ENCODE assay signal across 15 cellular contexts in the genomic region with DNA sequence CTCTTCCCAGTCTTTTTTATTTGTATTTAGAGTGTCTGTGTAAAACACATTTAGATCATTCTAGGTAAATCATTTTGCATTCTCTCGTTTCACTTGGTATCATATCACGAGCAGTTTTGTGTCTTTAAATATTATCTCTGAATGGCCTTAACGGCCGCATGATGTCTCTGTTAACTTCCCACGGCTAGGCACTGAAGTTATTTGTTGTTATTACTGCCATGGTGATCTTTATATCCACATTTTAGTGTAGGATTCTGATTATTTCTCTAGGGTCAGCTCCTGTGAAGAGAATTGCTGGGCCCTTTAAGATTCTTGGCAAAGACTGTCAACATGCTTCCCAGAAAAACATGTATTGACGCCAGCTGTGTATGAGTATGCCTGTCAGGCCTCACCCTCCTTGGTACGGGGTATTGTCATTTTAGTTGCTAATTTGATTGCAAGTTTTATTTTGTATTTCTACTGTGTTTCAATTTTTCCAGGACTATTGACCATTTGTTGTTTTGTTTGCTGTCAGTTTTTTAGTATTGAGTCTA.
DNase-seq lines count a peak whose midpoint lies in the region; ATAC-seq, FAIRE-seq and TF ChIP-seq lines count a peak whose summit lies in the region.
"Had no signal": no experiment of that assay in that cellular context is flagged by ENCODE, and none has a peak within 500 bp of the region (broad histone marks: within the 10 kb centered on the region; RNA-seq: fewer than 3 reads in every experiment).

No MANE protein-coding gene starts in this region.

- peak; percentile 45 for FAIRE-seq in frontal cortex (lab: Jason Lieb, UNC)
- FAIRE-seq: kidney, TTC549 had no signal

- WGBS in adrenal gland, 4 donors: 62 to 85% (median 73%) methylated on average over 7 of the region's 7 CpGs

- intact Hi-C loops in sciatic nerve (cut with DNase I) (no loop called here), adrenal gland (cut with DNase I) (no loop called here)

- ATAC-seq in sciatic nerve: peak; percentile 75
- ATAC-seq: natural killer cell had no signal

- peak overlapping the region; percentile 27 for H3K9ac ChIP-seq in adipocyte (ENCODE audit: low read length)

- H3K9me3 ChIP-seq in adipocyte (ENCODE audit: control insufficient read depth, low read length): peaks cover 4% of the 10 kb centered on the region
- no peaks in the 10 kb centered on the region for H3K9me3 ChIP-seq in adrenal gland (replicated peaks in 1 of 3)

- TF ChIP-seq POLR2A in adrenal gland (IDR thresholded peaks at IDR 0.05): no peak

- H3K4me3 ChIP-seq in adipocyte (ENCODE audit: low read length) (peak overlapping the region; percentile 49), adrenal gland (no peak overlapping the region)
- H3K4me3 ChIP-seq: skin epidermis had no signal

- DNase-seq in NCI-H2029 (lab: John Stamatoyannopoulos, UW) (peak; percentile 37), adipocyte (ENCODE audit: low read depth) (peak; percentile 21), frontal cortex (ENCODE audit: low spot score in 2 of 2) (no peak), sciatic nerve (ENCODE audit: low spot score) (no peak), adrenal gland (no peak), NCI-H128 (lab: John Stamatoyannopoulos, UW; ENCODE audit: unreplicated experiment) (no peak), dedifferentiated amniotic fluid mesenchymal stem cell (ENCODE audit: extremely low spot score) (no peak)
- DNase-seq: activated naive CD4-positive, alpha-beta T cell treated with anti-CD3 and anti-CD28 coated beads, Interleukin-2, amount 50 U/mL, for 16 hours; cortex of kidney; kidney; natural killer cell; NCI-H69; SHP77 treated with DMSO at 0.1 percent for 48 hours had no signal

- H3K27me3 ChIP-seq in adipocyte (replicated peaks; ENCODE audit: control insufficient read depth, insufficient read depth, low read length): no peaks in the 10 kb centered on the region
- H3K27me3 ChIP-seq in adrenal gland: no peaks in the 10 kb centered on the region

- no peak overlapping the region for H3K27ac ChIP-seq in adrenal gland

- peaks cover 29% of the 10 kb centered on the region for H3K4me1 ChIP-seq in adipocyte (ENCODE audit: control insufficient read depth, insufficient read depth, low read length)
- no peaks in the 10 kb centered on the region for H3K4me1 ChIP-seq in adrenal gland (replicated peaks in 1 of 2)

- no peak for TF ChIP-seq CTCF in adrenal gland (IDR thresholded peaks at IDR 0.05)

- H3K36me3 ChIP-seq in adipocyte (ENCODE audit: control insufficient read depth, insufficient read depth, low read length, severe bottlenecking): peaks cover 4% of the 10 kb centered on the region
- H3K36me3 ChIP-seq in adrenal gland (replicated peaks in 1 of 2): no peaks in the 10 kb centered on the region

Comparison
In these comparisons a context has a peak if more than half of its experiments do, and no peak if none do; other contexts are left out.
1. DNase-seq: peak in NCI-H2029 (single experiment) and adipocyte (single experiment); none in frontal cortex (0 of 2), sciatic nerve (single experiment), adrenal gland (0 of 7), NCI-H128 (single experiment) and dedifferentiated amniotic fluid mesenchymal stem cell (single experiment).